1 cellular context compared by ENCODE assay signal in genomic region chr3:149507491-149508324, GRCh38.
TF ChIP-seq lines count a peak whose summit lies in the region.

No MANE protein-coding gene starts in this region.

TF ChIP-seq in IMR-90, 13 proteins besides CTCF, POLR2A, EP300 and RAD21 (continued from another document):
- TF ChIP-seq RCOR1 (IDR thresholded peaks at IDR 0.05; ENCODE audit: insufficient replicate concordance, low read length) (no peak), SMC3 (IDR thresholded peaks at IDR 0.05; ENCODE audit: low read depth, low read length) (no peak), MXI1 (IDR thresholded peaks at IDR 0.05; ENCODE audit: borderline replicate concordance, low read depth, low read length) (no peak), ELK1 (IDR thresholded peaks at IDR 0.05; ENCODE audit: borderline replicate concordance, low read depth, low read length) (no peak)
TF ChIP-seq in IMR-90: peak in this region for 0.
